15 cellular contexts compared by ENCODE assay signal in the genomic region with DNA sequence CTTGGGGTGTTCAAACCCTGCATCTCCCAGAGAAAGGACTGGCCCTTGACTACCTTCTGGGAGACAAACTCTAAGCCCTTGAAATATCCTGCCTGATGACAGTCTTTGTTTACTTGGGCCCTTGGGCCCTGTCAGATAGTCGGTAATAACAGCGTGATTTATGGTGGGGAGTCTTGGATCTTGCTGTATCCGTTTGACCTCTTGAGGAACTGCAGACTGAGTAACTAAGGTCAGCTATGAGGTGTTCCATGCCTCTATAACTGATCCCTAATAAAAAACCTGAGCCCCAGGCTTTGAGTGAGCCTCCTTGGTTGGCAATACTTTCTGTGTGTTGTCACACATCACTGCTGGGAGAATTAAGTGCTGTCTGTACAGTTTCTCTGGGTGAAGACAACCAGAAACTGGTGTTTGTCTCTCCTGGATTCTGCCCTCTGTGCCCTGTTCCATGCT. TPM values are rescaled to one million over a fixed set of nuclear protein-coding genes. Genes with fewer than 3 reads are reported as not detected.
A peak's percentile ranks its signal among the peaks of the same experiment; 100 is the strongest.
DNase-seq lines count a peak whose midpoint lies in the region; ATAC-seq and TF ChIP-seq lines count a peak whose summit lies in the region.
"Had no signal": no experiment of that assay in that cellular context is flagged by ENCODE, and none has a peak within 500 bp of the region (broad histone marks: within the 10 kb centered on the region; RNA-seq: fewer than 3 reads in every experiment).

No MANE protein-coding gene starts in this region.

- H3K4me3 ChIP-seq in HCT116 (replicated peaks in 1 of 2; ENCODE audit: low read depth in 1 of 2, low read length in 2 of 2) = no peak overlapping the region
- no peak overlapping the region for H3K4me3 ChIP-seq in Panc1 (ENCODE audit: low read depth in 2 of 2, low read length in 2 of 2)
- no peak overlapping the region for H3K4me3 ChIP-seq in hepatocyte
- H3K4me3 ChIP-seq: esophagus muscularis mucosa, pancreas had no signal

- H3K4me1 ChIP-seq in HCT116 (ENCODE audit: control insufficient read depth in 1 of 2, insufficient read depth in 2 of 2, low read length in 2 of 2) (peaks cover 10 to 22% of the 10 kb centered on the region in 2 experiments), Panc1 (ENCODE audit: control insufficient read depth, insufficient read depth, low read length) (peaks cover 13% of the 10 kb centered on the region; the same call in 1 of the 2 replicates), hepatocyte (ENCODE audit: insufficient read depth) (peaks cover 9% of the 10 kb centered on the region)
- H3K4me1 ChIP-seq: pancreas had no signal

- H3K9me2 ChIP-seq in HCT116 (ENCODE audit: insufficient read depth) = no peaks in the 10 kb centered on the region
- no peaks in the 10 kb centered on the region for H3K9me2 ChIP-seq in hepatocyte (replicated peaks; ENCODE audit: insufficient read depth)

- no peaks in the 10 kb centered on the region for H3K79me2 ChIP-seq in HCT116 (ENCODE audit: insufficient read depth, low read length)
- no peaks in the 10 kb centered on the region for H3K79me2 ChIP-seq in hepatocyte

- H3K27me3 ChIP-seq in HCT116 (ENCODE audit: insufficient read depth, low read length) (no peaks in the 10 kb centered on the region), Panc1 (ENCODE audit: control insufficient read depth, insufficient read depth, low read length) (no peaks in the 10 kb centered on the region), hepatocyte (no peaks in the 10 kb centered on the region)
- H3K27me3 ChIP-seq: pancreas had no signal

- H3K27ac ChIP-seq in HCT116 (ENCODE audit: low read depth, low read length) = no peak overlapping the region
- H3K27ac ChIP-seq in Panc1 (ENCODE audit: low read length) = peak overlapping the region; percentile 55; the same call in 1 of the 2 replicates
- H3K27ac ChIP-seq in hepatocyte = peak overlapping the region; percentile 54
- H3K27ac ChIP-seq: esophagus muscularis mucosa, pancreas had no signal

- H3K36me3 ChIP-seq in HCT116 (ENCODE audit: control insufficient read depth in 1 of 2, insufficient read depth in 2 of 2, low read length in 2 of 2) (no peaks in the 10 kb centered on the region), Panc1 (ENCODE audit: control insufficient read depth, insufficient read depth, low read length) (no peaks in the 10 kb centered on the region), hepatocyte (replicated peaks; ENCODE audit: insufficient read depth, low read depth) (no peaks in the 10 kb centered on the region)
- H3K36me3 ChIP-seq: esophagus muscularis mucosa, pancreas had no signal

- POLR2A ChIA-PET in HCT116 (lab: Charles Lee) (no interaction called here), Panc1 (lab: Charles Lee) (no interaction called here)
- POLR2A ChIA-PET in activated CD8-positive, alpha-beta T cell treated with anti-CD3 and anti-CD28 coated beads, Interleukin-2, amount 10 ng/mL, durations not matched to agents 7 days and 5 days (lab: Charles Lee) = no interaction called here

- peak; percentile 91 for DNase-seq in A172 (ENCODE audit: low spot score)
- no peak for DNase-seq in HCT116 (ENCODE audit: low read depth, low spot score)
- no peak for DNase-seq in Panc1 (ENCODE audit: low read depth, low spot score)
- DNase-seq in hepatocyte (ENCODE audit: low spot score) = peak; percentile 56
- no peak for DNase-seq in activated CD8-positive, alpha-beta T cell treated with anti-CD3 and anti-CD28 coated beads, Interleukin-2, amount 10 ng/mL, durations not matched to agents 7 days and 5 days
- DNase-seq in left lobe of liver (ENCODE audit: low spot score) = no peak
- DNase-seq in activated CD4-positive, alpha-beta T cell treated with anti-CD3 and anti-CD28 coated beads, Interleukin-2, amount 50 U/mL, for 4 hours = no peak
- DNase-seq: activated naive CD8-positive, alpha-beta T cell treated with anti-CD3 and anti-CD28 coated beads for 36 hours; cerebellar nuclear complex; DMS79; mesendoderm; NCI-H2029; pancreas had no signal

- RAD21 ChIA-PET in HCT116 (lab: Charles Lee; ENCODE audit: low non-redundant PET in 1 of 2, low total read pairs in 2 of 2, uncharacterized antibody in 2 of 2, unreplicated experiment in 2 of 2) = no interaction called here

- H4K20me1 ChIP-seq in HCT116 (ENCODE audit: insufficient read depth) = no peaks in the 10 kb centered on the region
- no peaks in the 10 kb centered on the region for H4K20me1 ChIP-seq in hepatocyte (ENCODE audit: insufficient read depth, poor library complexity, severe bottlenecking)

- BruUV-seq in HCT116 (replicated peaks; lab: Mats Ljungman, UMichigan) (no TSS peak), Panc1 (replicated peaks; lab: Mats Ljungman, UMichigan) (no TSS peak)

- H3K27ac Mint-ChIP-seq in activated CD8-positive, alpha-beta T cell treated with anti-CD3 and anti-CD28 coated beads, Interleukin-2, amount 10 ng/mL, durations not matched to agents 7 days and 5 days = no peak overlapping the region
- H3K27ac Mint-ChIP-seq: activated naive CD8-positive, alpha-beta T cell treated with anti-CD3 and anti-CD28 coated beads for 36 hours had no signal

- CTCF ChIA-PET in HCT116 (lab: Charles Lee) (no interaction called here), Panc1 (lab: Charles Lee) (no interaction called here)
- CTCF ChIA-PET in activated CD8-positive, alpha-beta T cell treated with anti-CD3 and anti-CD28 coated beads, Interleukin-2, amount 10 ng/mL, durations not matched to agents 7 days and 5 days (lab: Charles Lee) = no interaction called here

- in situ Hi-C loops in Panc1 (cut with HindIII; ENCODE audit: low pct_unique_long_range_greater_than_20kb, low sequenced_read_pairs) = no loop called here

- whole genome bisulfite sequencing in hepatocyte (ENCODE audit: low lambda C conversion rate, missing lambda C conversion rate) = 16% methylated on average over 3 of the region's 3 CpGs

- peaks cover 5% of the 10 kb centered on the region for H3K27me3 Mint-ChIP-seq in activated CD8-positive, alpha-beta T cell treated with anti-CD3 and anti-CD28 coated beads, Interleukin-2, amount 10 ng/mL, durations not matched to agents 7 days and 5 days (ENCODE audit: low read depth)

- ATAC-seq in HCT116 (peak; percentile 53), Panc1 (peak; percentile 71), left lobe of liver (no peak), GM18873 (IDR thresholded peaks at IDR 0.05; ENCODE audit: low FRiP score, unreplicated experiment) (no peak)
- ATAC-seq in activated CD8-positive, alpha-beta T cell treated with anti-CD3 and anti-CD28 coated beads, Interleukin-2, amount 10 ng/mL, durations not matched to agents 7 days and 5 days = no peak

- TF ChIP-seq CTCF in HCT116 (IDR thresholded peaks at IDR 0.05 in 2 of 3, conservative IDR thresholded peaks at IDR 0.05 in 1 of 3; ENCODE audit: borderline replicate concordance in 1 of 3, insufficient read depth in 1 of 3, low read depth in 2 of 3, low read length in 2 of 3) = no peak
- no peak for TF ChIP-seq CTCF in Panc1 (IDR thresholded peaks at IDR 0.05)
- no peak for TF ChIP-seq CTCF in hepatocyte (IDR thresholded peaks at IDR 0.05; ENCODE audit: poor library complexity)

- TF ChIP-seq RAD21 in HCT116 (IDR thresholded peaks at IDR 0.05; ENCODE audit: low read depth) = no peak

- no peaks in the 10 kb centered on the region for H3K9me3 ChIP-seq in HCT116 (ENCODE audit: control insufficient read depth in 1 of 2, insufficient read depth in 1 of 2, low read depth in 1 of 2, low read length in 2 of 2)
- H3K9me3 ChIP-seq in Panc1 (ENCODE audit: control insufficient read depth, insufficient read depth, low read depth, low read length) = no peaks in the 10 kb centered on the region
- no peaks in the 10 kb centered on the region for H3K9me3 ChIP-seq in hepatocyte (ENCODE audit: low read depth)
- H3K9me3 ChIP-seq: esophagus muscularis mucosa, pancreas had no signal

- no peaks in the 10 kb centered on the region for H3K4me1 Mint-ChIP-seq in activated CD8-positive, alpha-beta T cell treated with anti-CD3 and anti-CD28 coated beads, Interleukin-2, amount 10 ng/mL, durations not matched to agents 7 days and 5 days (ENCODE audit: low read depth)
- H3K4me1 Mint-ChIP-seq: activated naive CD8-positive, alpha-beta T cell treated with anti-CD3 and anti-CD28 coated beads for 36 hours had no signal

- H3K9me3 Mint-ChIP-seq in activated CD8-positive, alpha-beta T cell treated with anti-CD3 and anti-CD28 coated beads, Interleukin-2, amount 10 ng/mL, durations not matched to agents 7 days and 5 days (ENCODE audit: insufficient read depth) = no peaks in the 10 kb centered on the region
- H3K9me3 Mint-ChIP-seq: activated naive CD8-positive, alpha-beta T cell treated with anti-CD3 and anti-CD28 coated beads for 36 hours had no signal

- H3K4me2 ChIP-seq in HCT116 (ENCODE audit: low read length) (peak overlapping the region; percentile 46), hepatocyte (no peak overlapping the region)

- H3K36me3 Mint-ChIP-seq in activated CD8-positive, alpha-beta T cell treated with anti-CD3 and anti-CD28 coated beads, Interleukin-2, amount 10 ng/mL, durations not matched to agents 7 days and 5 days (ENCODE audit: low read depth) = no peaks in the 10 kb centered on the region
- H3K36me3 Mint-ChIP-seq: activated naive CD8-positive, alpha-beta T cell treated with anti-CD3 and anti-CD28 coated beads for 36 hours had no signal

- H3K4me3 Mint-ChIP-seq in activated CD8-positive, alpha-beta T cell treated with anti-CD3 and anti-CD28 coated beads, Interleukin-2, amount 10 ng/mL, durations not matched to agents 7 days and 5 days = no peak overlapping the region
- H3K4me3 Mint-ChIP-seq: activated naive CD8-positive, alpha-beta T cell treated with anti-CD3 and anti-CD28 coated beads for 36 hours had no signal

- no peak for TF ChIP-seq POLR2A in HCT116 (IDR thresholded peaks at IDR 0.05; ENCODE audit: borderline replicate concordance, extremely low read depth, insufficient read depth, insufficient read length)

- H3K9ac ChIP-seq in HCT116 (ENCODE audit: low read length) = no peak overlapping the region

- intact Hi-C loops in HCT116 (cut with micrococcal nuclease) = no loop called here
- intact Hi-C loops in Panc1 (cut with micrococcal nuclease; ENCODE audit: unreplicated experiment) = no loop called here

- H2AFZ ChIP-seq in HCT116 (ENCODE audit: low read depth, low read length, poor library complexity, severe bottlenecking) (peak overlapping the region; percentile 77), hepatocyte (no peak overlapping the region)

TF ChIP-seq in HCT116, 20 proteins besides CTCF, POLR2A, EP300 and RAD21 (continues in another document):
- no peak for TF ChIP-seq YY1 (IDR thresholded peaks at IDR 0.05; ENCODE audit: extremely low read depth, insufficient replicate concordance, low read depth, low read length)
- no peak for TF ChIP-seq POLR2AphosphoS5 (IDR thresholded peaks at IDR 0.05; ENCODE audit: low read depth, low read length)
- TF ChIP-seq SIN3A (IDR thresholded peaks at IDR 0.05; ENCODE audit: low read depth) = no peak
- TF ChIP-seq CEBPB (IDR thresholded peaks at IDR 0.05; ENCODE audit: low read depth) = no peak

RNA-seq across cellular contexts. Expression of a gene that starts 56.3 kb away (rescaled TPM):
- total RNA-seq in A172 (2014; rRNA removed; shearing (Covaris generic)) = 1.2 and 2.3 TPM in 2 replicates
- total RNA-seq in HCT116 (2021; ENCODE audit: unreplicated experiment) = 10.9 TPM
- 3.8 and 4.5 TPM in 2 replicates for polyA plus RNA-seq in HCT116 (2012)
- 19.1 TPM for total RNA-seq in Panc1 (2021; ENCODE audit: unreplicated experiment)
- 7.7 TPM for polyA plus RNA-seq in Panc1 (2012; ENCODE audit: insufficient read length)
- 2.0 and 2.3 TPM in 2 replicates for total RNA-seq in hepatocyte
- polyA plus RNA-seq in hepatocyte = 1.5 and 2.1 TPM in 2 replicates
- 1 to 10 TPM; 4.6 to 5.5 TPM for total RNA-seq in activated CD8-positive, alpha-beta T cell treated with anti-CD3 and anti-CD28 coated beads, Interleukin-2, amount 10 ng/mL, durations not matched to agents 7 days and 5 days
- 0.45 TPM for total RNA-seq in left lobe of liver

Comparison
In these comparisons a context has a peak if more than half of its experiments do, and no peak if none do; other contexts are left out.
1. DNase-seq: peak in A172 (single experiment) and hepatocyte (single experiment); none in HCT116 (single experiment), Panc1 (single experiment), activated CD8-positive, alpha-beta T cell treated with anti-CD3 and anti-CD28 coated beads, Interleukin-2, amount 10 ng/mL, durations not matched to agents 7 days and 5 days (single experiment), left lobe of liver (single experiment) and activated CD4-positive, alpha-beta T cell treated with anti-CD3 and anti-CD28 coated beads, Interleukin-2, amount 50 U/mL, for 4 hours (0 of 2).
2. ATAC-seq: peak in HCT116 (single experiment) and Panc1 (single experiment); none in activated CD8-positive, alpha-beta T cell treated with anti-CD3 and anti-CD28 coated beads, Interleukin-2, amount 10 ng/mL, durations not matched to agents 7 days and 5 days (single experiment), left lobe of liver (single experiment) and GM18873 (single experiment).